17 cellular contexts compared by ENCODE assay signal in the genomic region with DNA sequence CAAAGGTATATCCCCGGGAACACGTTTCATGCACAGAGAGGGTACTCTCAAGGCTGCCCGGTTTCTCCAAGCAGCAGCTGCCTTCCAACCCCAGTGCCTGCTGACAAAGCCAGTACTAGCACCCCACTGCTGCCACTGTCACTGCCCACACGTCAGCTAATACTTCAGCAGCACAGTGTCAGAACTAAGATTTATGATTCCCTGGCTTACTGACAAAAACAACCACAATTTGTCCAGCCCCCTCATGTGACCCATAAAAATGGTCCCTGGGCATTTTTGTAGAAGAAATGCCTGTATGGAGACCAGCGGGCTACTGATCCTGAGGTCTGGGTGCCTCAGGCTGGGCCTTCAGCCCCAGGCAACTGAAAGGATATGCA. TPM values are rescaled to one million over a fixed set of nuclear protein-coding genes. Genes with fewer than 3 reads are reported as not detected.
DNase-seq lines count a peak whose midpoint lies in the region; ATAC-seq and TF ChIP-seq lines count a peak whose summit lies in the region.
"Had no signal": no experiment of that assay in that cellular context is flagged by ENCODE, and none has a peak within 500 bp of the region (broad histone marks: within the 10 kb centered on the region; RNA-seq: fewer than 3 reads in every experiment).

No MANE protein-coding gene starts in this region.

- peaks cover 25 to 56% (median 36%) of the 10 kb centered on the region in 4 donors for H3K4me1 Mint-ChIP-seq in CD4-positive, CD25-positive, alpha-beta regulatory T cell
- peaks cover 40% of the 10 kb centered on the region for H3K4me1 Mint-ChIP-seq in central memory CD8-positive, alpha-beta T cell
- H3K4me1 Mint-ChIP-seq in naive thymus-derived CD8-positive, alpha-beta T cell = peaks cover 26 to 64% (median 52%) of the 10 kb centered on the region in 4 donors

- no peak overlapping the region for H3K4me3 ChIP-seq in CD4-positive, CD25-positive, alpha-beta regulatory T cell (ENCODE audit: low read depth, low read length)
- H3K4me3 ChIP-seq: gastrocnemius medialis, Peyer's patch had no signal

- POLR2A ChIA-PET in naive thymus-derived CD8-positive, alpha-beta T cell (lab: Charles Lee) = interaction anchor here (1.1 to 1.4 kb wide), 2 partner anchors 22 to 38 kb away, joined by 3 to 7 read pairs; partner anchors contain the start of gene CYREN

- H3K27me3 Mint-ChIP-seq in CD4-positive, CD25-positive, alpha-beta regulatory T cell = no peaks in the 10 kb centered on the region
- H3K27me3 Mint-ChIP-seq in central memory CD8-positive, alpha-beta T cell = no peaks in the 10 kb centered on the region
- no peaks in the 10 kb centered on the region for H3K27me3 Mint-ChIP-seq in naive thymus-derived CD8-positive, alpha-beta T cell
- H3K27me3 Mint-ChIP-seq: activated CD8-positive, alpha-beta memory T cell treated with anti-CD3 and anti-CD28 coated beads, Interleukin-2, amount 10 ng/mL, durations not matched to agents 7 days and 5 days had no signal

- H3K36me3 ChIP-seq in CD4-positive, CD25-positive, alpha-beta regulatory T cell (ENCODE audit: control insufficient read depth, insufficient read depth, low read length) = peaks cover 20% of the 10 kb centered on the region

- peak overlapping the region in 3 of 4 donors; percentile 16 to 94 (median 53) for H3K4me3 Mint-ChIP-seq in CD4-positive, CD25-positive, alpha-beta regulatory T cell
- H3K4me3 Mint-ChIP-seq in central memory CD8-positive, alpha-beta T cell = peak overlapping the region; percentile 47
- H3K4me3 Mint-ChIP-seq in naive thymus-derived CD8-positive, alpha-beta T cell = peak overlapping the region in 9 of 10 donors; percentile 4 to 67 (median 29)
- H3K4me3 Mint-ChIP-seq: activated CD8-positive, alpha-beta memory T cell treated with anti-CD3 and anti-CD28 coated beads, Interleukin-2, amount 10 ng/mL, durations not matched to agents 7 days and 5 days; activated naive CD8-positive, alpha-beta T cell treated with anti-CD3 and anti-CD28 coated beads, Interleukin-2, amount 10 ng/mL, durations not matched to agents 7 days and 5 days had no signal

- no peaks in the 10 kb centered on the region for H3K9me3 ChIP-seq in CD4-positive, CD25-positive, alpha-beta regulatory T cell (ENCODE audit: control insufficient read depth in 2 of 2, low read length in 2 of 2)
- H3K9me3 ChIP-seq: gastrocnemius medialis, Peyer's patch had no signal

- ATAC-seq in CD4-positive, CD25-positive, alpha-beta regulatory T cell (ENCODE audit: low read depth in 2 of 2) = no peak
- no peak for ATAC-seq in central memory CD8-positive, alpha-beta T cell (replicated peaks; ENCODE audit: extremely low read depth, poor library complexity, severe bottlenecking)
- no peak for ATAC-seq in naive thymus-derived CD8-positive, alpha-beta T cell
- no peak for ATAC-seq in GM21515 (IDR thresholded peaks at IDR 0.05; ENCODE audit: unreplicated experiment)
- ATAC-seq: activated CD8-positive, alpha-beta memory T cell treated with anti-CD3 and anti-CD28 coated beads, Interleukin-2, amount 10 ng/mL, durations not matched to agents 7 days and 5 days; gastrocnemius medialis; left cardiac atrium had no signal

- H3K27ac ChIP-seq in CD4-positive, CD25-positive, alpha-beta regulatory T cell (ENCODE audit: insufficient read depth, low read length, poor library complexity, severe bottlenecking) = no peak overlapping the region
- H3K27ac ChIP-seq: C4-2B, gastrocnemius medialis, parathyroid adenoma, Peyer's patch had no signal

- H3K4me1 ChIP-seq in CD4-positive, CD25-positive, alpha-beta regulatory T cell (ENCODE audit: control insufficient read depth, insufficient read depth, low read length, poor library complexity, severe bottlenecking) = peaks cover 14% of the 10 kb centered on the region

- TF ChIP-seq RAD21 in Ishikawa (IDR thresholded peaks at IDR 0.05; ENCODE audit: low read depth) = no peak

- peaks cover 18% of the 10 kb centered on the region for H3K36me3 Mint-ChIP-seq in CD4-positive, CD25-positive, alpha-beta regulatory T cell
- H3K36me3 Mint-ChIP-seq in central memory CD8-positive, alpha-beta T cell (ENCODE audit: insufficient read depth) = peaks cover 15% of the 10 kb centered on the region
- peaks cover 5 to 35% (median 16%) of the 10 kb centered on the region in 3 donors for H3K36me3 Mint-ChIP-seq in naive thymus-derived CD8-positive, alpha-beta T cell

- no peak for TF ChIP-seq EP300 in Ishikawa (IDR thresholded peaks at IDR 0.05; ENCODE audit: borderline replicate concordance)

- H3K9me3 Mint-ChIP-seq in CD4-positive, CD25-positive, alpha-beta regulatory T cell = no peaks in the 10 kb centered on the region
- no peaks in the 10 kb centered on the region for H3K9me3 Mint-ChIP-seq in central memory CD8-positive, alpha-beta T cell
- no peaks in the 10 kb centered on the region for H3K9me3 Mint-ChIP-seq in naive thymus-derived CD8-positive, alpha-beta T cell
- H3K9me3 Mint-ChIP-seq: activated naive CD8-positive, alpha-beta T cell treated with anti-CD3 and anti-CD28 coated beads, Interleukin-2, amount 10 ng/mL, durations not matched to agents 7 days and 5 days had no signal

- peak overlapping the region in 1 of 3 donors; percentile 24 for H3K27ac Mint-ChIP-seq in CD4-positive, CD25-positive, alpha-beta regulatory T cell
- no peak overlapping the region for H3K27ac Mint-ChIP-seq in central memory CD8-positive, alpha-beta T cell (ENCODE audit: low read depth)
- H3K27ac Mint-ChIP-seq in naive thymus-derived CD8-positive, alpha-beta T cell = peak overlapping the region in 6 of 10 donors; percentile 6 to 72 (median 46)
- H3K27ac Mint-ChIP-seq: activated CD8-positive, alpha-beta memory T cell treated with anti-CD3 and anti-CD28 coated beads, Interleukin-2, amount 10 ng/mL, durations not matched to agents 7 days and 5 days had no signal

- DNase-seq in CD4-positive, CD25-positive, alpha-beta regulatory T cell = no peak
- no peak for DNase-seq in central memory CD8-positive, alpha-beta T cell (ENCODE audit: low spot score in 2 of 2)
- DNase-seq in naive thymus-derived CD8-positive, alpha-beta T cell = no peak
- no peak for DNase-seq in SKM-1 (lab: John Stamatoyannopoulos, UW; ENCODE audit: unreplicated experiment)
- DNase-seq in 8988T = no peak
- no peak for DNase-seq in activated naive CD4-positive, alpha-beta T cell (lab: John Stamatoyannopoulos, UW)
- DNase-seq: activated CD8-positive, alpha-beta memory T cell treated with anti-CD3 and anti-CD28 coated beads, Interleukin-2, amount 10 ng/mL, durations not matched to agents 7 days and 5 days; activated naive CD8-positive, alpha-beta T cell treated with anti-CD3 and anti-CD28 coated beads, Interleukin-2, amount 10 ng/mL, durations not matched to agents 7 days and 5 days; gastrocnemius medialis; left cardiac atrium; NCI-H2227 treated with DMSO at 0.1 percent for 48 hours; Peyer's patch; stimulated activated CD4-positive, alpha-beta T cell treated with anti-CD3 and anti-CD28 coated beads, Interleukin-1b, Interleukin-23, amount 100 ng/mL, for 48 hours had no signal

- H3K27me3 ChIP-seq in CD4-positive, CD25-positive, alpha-beta regulatory T cell (ENCODE audit: control insufficient read depth, insufficient read depth, low read length) = no peaks in the 10 kb centered on the region
- H3K27me3 ChIP-seq: gastrocnemius medialis, Peyer's patch had no signal

TF ChIP-seq in Ishikawa, 13 proteins besides CTCF, POLR2A, EP300 and RAD21:
- no peak for TF ChIP-seq ZBTB7A (IDR thresholded peaks at IDR 0.05; ENCODE audit: low read depth)
- no peak for TF ChIP-seq USF1 (IDR thresholded peaks at IDR 0.05)
- no peak for TF ChIP-seq CREB1 (IDR thresholded peaks at IDR 0.05; ENCODE audit: low read depth)
- TF ChIP-seq FOXM1 (IDR thresholded peaks at IDR 0.05; ENCODE audit: borderline replicate concordance, low read depth) = no peak
- TF ChIP-seq NFIC (IDR thresholded peaks at IDR 0.05) = peak; percentile 30; the same call in 1 of the 2 replicates
- TF ChIP-seq TCF12 (IDR thresholded peaks at IDR 0.05; ENCODE audit: low read depth) = no peak
- TF ChIP-seq MAX (IDR thresholded peaks at IDR 0.05) = no peak

RNA-seq across cellular contexts. Expression of gene WDR91, which starts 2.9 kb away (rescaled TPM):
- total RNA-seq in CD4-positive, CD25-positive, alpha-beta regulatory T cell = 34.9 TPM
- polyA plus RNA-seq in CD4-positive, CD25-positive, alpha-beta regulatory T cell = 1 to 10 TPM; 3.4 to 4.7 (median 4.2) TPM
- 10 to 100 TPM; 38.9 to 39.0 TPM for total RNA-seq in naive thymus-derived CD8-positive, alpha-beta T cell
- 1 to 10 TPM; 3.3 to 7.2 (median 5.9) TPM for polyA plus RNA-seq in naive thymus-derived CD8-positive, alpha-beta T cell

RNA-seq across cellular contexts. Expression of gene STRA8, which starts 25.2 kb away (rescaled TPM):
- total RNA-seq in CD4-positive, CD25-positive, alpha-beta regulatory T cell = not detected
- polyA plus RNA-seq in CD4-positive, CD25-positive, alpha-beta regulatory T cell = not detected
- total RNA-seq in naive thymus-derived CD8-positive, alpha-beta T cell = not detected
- polyA plus RNA-seq in naive thymus-derived CD8-positive, alpha-beta T cell = not detected
- total RNA-seq: activated CD8-positive, alpha-beta memory T cell treated with anti-CD3 and anti-CD28 coated beads, Interleukin-2, amount 10 ng/mL, durations not matched to agents 7 days and 5 days; activated naive CD8-positive, alpha-beta T cell treated with anti-CD3 and anti-CD28 coated beads, Interleukin-2, amount 10 ng/mL, durations not matched to agents 7 days and 5 days; gastrocnemius medialis; left cardiac atrium; Peyer's patch had no signal

RNA-seq across cellular contexts. Expression of gene CYREN, which starts 37.9 kb away (rescaled TPM):
- 20.1 TPM for total RNA-seq in CD4-positive, CD25-positive, alpha-beta regulatory T cell
- polyA plus RNA-seq in CD4-positive, CD25-positive, alpha-beta regulatory T cell = 10 to 100 TPM; 25.3 to 39.8 (median 33.2) TPM
- 10 to 100 TPM; 51.1 to 54.8 TPM for total RNA-seq in naive thymus-derived CD8-positive, alpha-beta T cell
- polyA plus RNA-seq in naive thymus-derived CD8-positive, alpha-beta T cell = 10 to 100 TPM; 55.5 to 70.1 (median 59.5) TPM
